In the genomic region with DNA sequence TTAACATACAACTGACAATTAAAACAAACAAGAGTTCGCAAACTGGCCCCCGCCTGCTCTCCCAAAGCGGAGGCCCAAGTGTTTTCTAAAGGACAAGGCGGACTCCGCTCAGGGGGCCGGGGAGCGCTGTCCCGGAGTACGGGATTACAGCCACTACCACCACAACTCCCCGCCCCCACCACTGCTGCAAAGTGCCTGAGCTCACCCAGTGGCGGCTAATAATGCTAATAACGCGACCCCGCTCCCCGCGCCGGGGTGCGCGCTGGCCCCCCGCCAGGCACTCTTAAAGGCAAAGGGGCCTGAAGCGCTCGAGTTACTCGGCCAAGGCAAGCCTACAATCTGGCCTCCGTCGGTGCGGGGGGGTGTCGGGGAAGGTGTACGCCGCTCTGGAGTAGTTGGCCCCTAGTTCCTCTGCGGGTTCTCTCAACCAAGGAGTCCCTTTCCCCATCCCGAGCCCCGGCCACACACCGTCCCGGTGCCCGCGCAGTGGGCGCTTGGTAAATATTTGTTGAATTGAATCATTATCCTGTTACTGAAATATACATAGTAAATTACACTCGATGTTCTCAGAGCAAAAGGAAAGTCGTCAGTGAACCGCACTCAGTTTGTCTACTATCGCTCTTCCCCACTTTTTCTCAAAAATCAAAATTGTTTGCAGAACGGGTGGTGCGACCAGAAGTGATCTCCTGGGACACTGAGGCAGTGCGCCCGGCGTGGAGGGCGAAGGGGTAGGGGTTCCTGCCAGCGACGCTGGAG, we compare ENCODE assay signal across 8 cellular contexts. TPM values are rescaled to one million over a fixed set of nuclear protein-coding genes. Genes with fewer than 3 reads are reported as not detected.
A peak's percentile ranks its signal among the peaks of the same experiment; 100 is the strongest.
DNase-seq lines count a peak whose midpoint lies in the region; ATAC-seq and TF ChIP-seq lines count a peak whose summit lies in the region.

No MANE protein-coding gene starts in this region.

- no peak overlapping the region for H2BK120ac ChIP-seq in H9 (ENCODE audit: low read depth, low read length, poor library complexity, severe bottlenecking)

- no peak overlapping the region for H3K27ac Mint-ChIP-seq in H9
- no peak overlapping the region for H3K27ac Mint-ChIP-seq in activated CD8-positive, alpha-beta T cell treated with anti-CD3 and anti-CD28 coated beads for 36 hours

- peaks cover 97% of the 10 kb centered on the region for H3K27me3 Mint-ChIP-seq in H9 (ENCODE audit: low read depth)
- H3K27me3 Mint-ChIP-seq in activated CD8-positive, alpha-beta T cell treated with anti-CD3 and anti-CD28 coated beads for 36 hours, result peaks cover 79% of the 10 kb centered on the region

- no peaks in the 10 kb centered on the region for H4K20me1 ChIP-seq in H9 (ENCODE audit: control insufficient read depth, insufficient read depth, insufficient read length)

- H3K79me2 ChIP-seq in H9 (ENCODE audit: insufficient read depth, low read length), result no peaks in the 10 kb centered on the region

- H3K9ac ChIP-seq in H9 (ENCODE audit: extremely low read depth, insufficient read length, low read length), result no peak overlapping the region

- H3K4me1 ChIP-seq in A673 (ENCODE audit: insufficient read depth, low read length, poor library complexity, severe bottlenecking) (peaks cover 13% of the 10 kb centered on the region), H9 (ENCODE audit: insufficient read depth, low read length) (no peaks in the 10 kb centered on the region; the same call in 1 of the 2 replicates)

- H3K23ac ChIP-seq in H9 (ENCODE audit: insufficient read length, low read depth, low read length), result no peak overlapping the region

- peak overlapping the region; percentile 70 for H3K4me2 ChIP-seq in H9 (ENCODE audit: insufficient read depth, insufficient read length, low read length)

- H2BK12ac ChIP-seq in H9 (ENCODE audit: insufficient read length, low read depth, low read length), result no peak overlapping the region

- H4K8ac ChIP-seq in H9 (replicated peaks; ENCODE audit: insufficient read length, low read depth, low read length), result no peak overlapping the region

- H3K4ac ChIP-seq in H9 (ENCODE audit: low read depth, low read length), result no peak overlapping the region

- H3K14ac ChIP-seq in H9 (ENCODE audit: insufficient read depth, low read length), result no peak overlapping the region

- H3T11ph ChIP-seq in H9 (ENCODE audit: low read length), result no peak overlapping the region

- no peak overlapping the region for H2AK5ac ChIP-seq in H9 (ENCODE audit: insufficient read length, low read length)

- POLR2A ChIA-PET in A673 (lab: Charles Lee; ENCODE audit: low non-redundant PET), result interaction anchor here (0.6 kb wide), 1 partner anchor 42 kb away, joined by 3 read pairs; no protein-coding TSS in a partner anchor
- POLR2A ChIA-PET in activated CD8-positive, alpha-beta T cell treated with anti-CD3 and anti-CD28 coated beads for 36 hours (lab: Charles Lee), result no interaction called here

- peak overlapping the region; percentile 79 for H3K4me3 ChIP-seq in A673 (ENCODE audit: low read depth, low read length, poor library complexity, severe bottlenecking)

- no peak overlapping the region for H3K18ac ChIP-seq in H9 (ENCODE audit: insufficient read length, low read depth, low read length)

- CTCF ChIA-PET in A673 (lab: Charles Lee), result interaction anchor here (0.7 kb wide), 1 partner anchor 628 kb away, joined by 19 read pairs; no protein-coding TSS in a partner anchor
- CTCF ChIA-PET in activated CD8-positive, alpha-beta T cell treated with anti-CD3 and anti-CD28 coated beads for 36 hours (lab: Charles Lee), result interaction anchor here (0.9 to 1.8 kb wide), 2 partner anchors 236 to 765 kb away, joined by 3 to 6 read pairs; no protein-coding TSS in a partner anchor

- H2BK20ac ChIP-seq in H9 (ENCODE audit: low read depth, low read length, poor library complexity, severe bottlenecking), result no peak overlapping the region

- H3K9me3 Mint-ChIP-seq in H9, result peaks cover 0 to 5% of the 10 kb centered on the region in 2 experiments; a peak in 3 of 5 replicates
- no peaks in the 10 kb centered on the region for H3K9me3 Mint-ChIP-seq in activated CD8-positive, alpha-beta T cell treated with anti-CD3 and anti-CD28 coated beads for 36 hours

- H4K5ac ChIP-seq in H9 (ENCODE audit: insufficient read length, low read depth, low read length), result no peak overlapping the region

- peaks cover 72% of the 10 kb centered on the region for H3K23me2 ChIP-seq in H9 (ENCODE audit: insufficient read length, low read depth, low read length, poor library complexity, severe bottlenecking)

- H4K91ac ChIP-seq in H9 (ENCODE audit: insufficient read length, low read depth, low read length), result no peak overlapping the region

- H3K4me3 Mint-ChIP-seq in H9, result peak overlapping the region; percentile 78 to 89
- H3K4me3 Mint-ChIP-seq in activated CD8-positive, alpha-beta T cell treated with anti-CD3 and anti-CD28 coated beads for 36 hours, result peak overlapping the region; percentile 35

- TF ChIP-seq CTCF in A673 (conservative IDR thresholded peaks at IDR 0.05; ENCODE audit: low read depth, low read length), result no peak
- TF ChIP-seq CTCF in H9 (conservative IDR thresholded peaks at IDR 0.05), result no peak
- no peak for TF ChIP-seq CTCF in activated CD8-positive, alpha-beta T cell treated with anti-CD3 and anti-CD28 coated beads for 36 hours (IDR thresholded peaks at IDR 0.05)
- TF ChIP-seq CTCF in GM20000 (IDR thresholded peaks at IDR 0.05; ENCODE audit: extremely low read depth, missing control alignments), result no peak

- WGBS in H9 (ENCODE audit: extremely low coverage, insufficient read length, low lambda C conversion rate), result no CpG with 5 or more reads among the region's 49 CpGs

- DNase-seq in A673 (ENCODE audit: low spot score) (peak; percentile 54), H9 (peak; percentile 68), left ventricle myocardium superior (peak; percentile 82), sciatic nerve (ENCODE audit: low spot score) (peak; percentile 70), NCI-H187 (lab: John Stamatoyannopoulos, UW) (no peak), GM20000 (ENCODE audit: low spot score) (no peak), GOT3 (lab: John Stamatoyannopoulos, UW) (no peak)
- no peak for DNase-seq in activated CD8-positive, alpha-beta T cell treated with anti-CD3 and anti-CD28 coated beads for 36 hours

- no peaks in the 10 kb centered on the region for H3K36me3 ChIP-seq in A673 (ENCODE audit: insufficient read depth, low read length, poor library complexity, severe bottlenecking)

- peaks cover 59 to 63% of the 10 kb centered on the region in 2 experiments for H3K4me1 Mint-ChIP-seq in H9
- peaks cover 17% of the 10 kb centered on the region for H3K4me1 Mint-ChIP-seq in activated CD8-positive, alpha-beta T cell treated with anti-CD3 and anti-CD28 coated beads for 36 hours (ENCODE audit: low read depth)

- BruUV-seq in A673 (replicated peaks; lab: Mats Ljungman, UMichigan), result TSS peak; percentile 47

- H2BK5ac ChIP-seq in H9 (ENCODE audit: insufficient read length, low read length), result no peak overlapping the region

- H3K56ac ChIP-seq in H9 (ENCODE audit: insufficient read length, low read depth, low read length), result no peak overlapping the region

- H2BK15ac ChIP-seq in H9 (ENCODE audit: low read depth, low read length), result no peak overlapping the region

- H3K36me3 Mint-ChIP-seq in H9 (ENCODE audit: insufficient read depth in 1 of 3, low read depth in 3 of 3), result peaks cover 0 to 4% (median 0%) of the 10 kb centered on the region in 3 experiments; a peak in 1 of 7 replicates
- H3K36me3 Mint-ChIP-seq in activated CD8-positive, alpha-beta T cell treated with anti-CD3 and anti-CD28 coated beads for 36 hours (ENCODE audit: low read depth), result no peaks in the 10 kb centered on the region

- intact Hi-C loops in A673 (cut with micrococcal nuclease; ENCODE audit: unreplicated experiment), result loop anchor here (2.0 to 5.0 kb wide), 4 partner anchors 61 to 761 kb away; no protein-coding TSS in a partner anchor
- intact Hi-C loops in activated CD8-positive, alpha-beta T cell treated with anti-CD3 and anti-CD28 coated beads for 36 hours (cut with micrococcal nuclease), result loop anchor here (10.0 kb wide), 2 partner anchors 259 to 769 kb away; no protein-coding TSS in a partner anchor
- intact Hi-C loops in left ventricle myocardium superior (cut with micrococcal nuclease), result no loop called here
- intact Hi-C loops in sciatic nerve (cut with DNase I), result loop anchor here (10.0 kb wide), 2 partner anchors 259 to 769 kb away; no protein-coding TSS in a partner anchor

- no peak overlapping the region for H2AFZ ChIP-seq in H9 (ENCODE audit: low read length)

- no peaks in the 10 kb centered on the region for H3K9me3 ChIP-seq in A673 (ENCODE audit: low read depth, low read length, poor library complexity, severe bottlenecking)
- H3K9me3 ChIP-seq in H9 (ENCODE audit: control insufficient read depth, low read depth, low read length), result no peaks in the 10 kb centered on the region

- H3K27ac ChIP-seq in A673 (ENCODE audit: low read depth, low read length, poor library complexity, severe bottlenecking), result peak overlapping the region; percentile 81
- no peak overlapping the region for H3K27ac ChIP-seq in H9 (ENCODE audit: insufficient read length, low read depth, low read length)

- H3K27me3 ChIP-seq in A673 (replicated peaks; ENCODE audit: insufficient read depth, low read depth, low read length, poor library complexity), result no peaks in the 10 kb centered on the region
- peaks cover 52% of the 10 kb centered on the region; the same call in 1 of the 2 replicates for H3K27me3 ChIP-seq in H9 (ENCODE audit: insufficient read depth, low read length)

- ATAC-seq in activated CD8-positive, alpha-beta T cell treated with anti-CD3 and anti-CD28 coated beads for 36 hours, result no peak
- ATAC-seq in left ventricle myocardium superior (peak; percentile 65), sciatic nerve (peak; percentile 23)

- H3K79me1 ChIP-seq in H9 (ENCODE audit: insufficient read depth, low read depth, low read length, poor library complexity, severe bottlenecking), result no peaks in the 10 kb centered on the region

RNA-seq across cellular contexts. Expression of a gene that starts 0.8 kb away (rescaled TPM):
- total RNA-seq in A673 (2021) (15.7 and 18.9 TPM in 2 replicates), H9 (2021) (1.1 and 1.3 TPM in 2 replicates), left ventricle myocardium superior (4.2 TPM), sciatic nerve (4.7 TPM)
- total RNA-seq in activated CD8-positive, alpha-beta T cell treated with anti-CD3 and anti-CD28 coated beads for 36 hours, result not detected

Comparison
In these comparisons a context has a peak if more than half of its experiments do, and no peak if none do; other contexts are left out.
1. DNase-seq: peak in A673 (single experiment), H9 (single experiment), left ventricle myocardium superior (single experiment) and sciatic nerve (single experiment); none in activated CD8-positive, alpha-beta T cell treated with anti-CD3 and anti-CD28 coated beads for 36 hours (single experiment), NCI-H187 (0 of 2), GM20000 (single experiment) and GOT3 (single experiment).